1 cellular context compared by ENCODE assay signal in genomic region chr3:186502942-186503712, GRCh38.
TF ChIP-seq lines count a peak whose summit lies in the region.

No MANE protein-coding gene starts in this region.

TF ChIP-seq in GM12878, 131 proteins besides CTCF, POLR2A, EP300 and RAD21:
- TF ChIP-seq IKZF1 (conservative IDR thresholded peaks at IDR 0.05) (no peak), REST (IDR thresholded peaks at IDR 0.05; ENCODE audit: low read depth, low read length) (no peak), EZH2 (IDR thresholded peaks at IDR 0.05; ENCODE audit: borderline replicate concordance, control insufficient read depth, low read depth, low read length) (no peak), FOS (IDR thresholded peaks at IDR 0.05; ENCODE audit: borderline replicate concordance, extremely low read depth, insufficient read length) (no peak), IKZF2 (IDR thresholded peaks at IDR 0.05) (no peak), MTA3 (IDR thresholded peaks at IDR 0.05; ENCODE audit: borderline replicate concordance, low read length) (no peak)
